ENCODE assay signal across 18 cellular contexts in genomic region chrX:3963980-3964379, GRCh38.
DNase-seq lines count a peak whose midpoint lies in the region; ATAC-seq and TF ChIP-seq lines count a peak whose summit lies in the region.
"Had no signal": no experiment of that assay in that cellular context is flagged by ENCODE, and none has a peak within 500 bp of the region (broad histone marks: within the 10 kb centered on the region; RNA-seq: fewer than 3 reads in every experiment).

No MANE protein-coding gene starts in this region.

- TF ChIP-seq CTCF in esophagus muscularis mucosa (IDR thresholded peaks at IDR 0.05) (no peak), CD14-positive monocyte (IDR thresholded peaks at IDR 0.05) (no peak)

- H3K9ac ChIP-seq in SK-N-MC (ENCODE audit: insufficient read length) (no peak overlapping the region), Karpas-422 (ENCODE audit: low read length) (no peak overlapping the region)

- H3K9me3 Mint-ChIP-seq in CD14-positive monocyte: peaks cover 0 to 3% (median 0%) of the 10 kb centered on the region in 7 donors
- H3K9me3 Mint-ChIP-seq: activated T-helper 2 cell treated with anti-CD3 and anti-CD28 coated beads, Interferon-gamma antibody, Interleukin-2, Interleukin-4, amounts not matched to agents 10 μg/mL and 5 μg/mL and 100 μg/mL, durations not matched to agents 14 hours and 24 hours and 36 hours had no signal

- no peaks in the 10 kb centered on the region for H3K9me3 ChIP-seq in SK-N-MC (ENCODE audit: low read depth, low read length)
- no peaks in the 10 kb centered on the region for H3K9me3 ChIP-seq in Karpas-422 (ENCODE audit: low read length)
- no peaks in the 10 kb centered on the region for H3K9me3 ChIP-seq in esophagus muscularis mucosa
- H3K9me3 ChIP-seq: A549, body of pancreas, upper lobe of right lung had no signal

- intact Hi-C loops in esophagus muscularis mucosa (cut with DNase I): no loop called here
- intact Hi-C loops in CD14-positive monocyte (cut with micrococcal nuclease): no loop called here

- peak; percentile 82 for ATAC-seq in GM18511 (IDR thresholded peaks at IDR 0.05; ENCODE audit: unreplicated experiment)
- ATAC-seq in GM21360 (IDR thresholded peaks at IDR 0.05; ENCODE audit: unreplicated experiment): peak; percentile 90
- peak; percentile 88 for ATAC-seq in HG02852 (IDR thresholded peaks at IDR 0.05; ENCODE audit: unreplicated experiment)
- ATAC-seq: A549, body of pancreas, K562, upper lobe of right lung had no signal

- no peaks in the 10 kb centered on the region for H3K79me2 ChIP-seq in Karpas-422 (ENCODE audit: low read length)

- H3K4me3 ChIP-seq in SK-N-MC: no peak overlapping the region
- no peak overlapping the region for H3K4me3 ChIP-seq in Karpas-422 (ENCODE audit: low read length)
- no peak overlapping the region for H3K4me3 ChIP-seq in esophagus muscularis mucosa
- H3K4me3 ChIP-seq: A549, body of pancreas, K562, upper lobe of right lung had no signal

- no peaks in the 10 kb centered on the region for H3K36me3 Mint-ChIP-seq in CD14-positive monocyte

- H2AFZ ChIP-seq in Karpas-422 (ENCODE audit: low read length): no peak overlapping the region

- H3K36me3 ChIP-seq in SK-N-MC (ENCODE audit: insufficient read depth, low read length) (no peaks in the 10 kb centered on the region), Karpas-422 (ENCODE audit: insufficient read depth, low read length) (no peaks in the 10 kb centered on the region), esophagus muscularis mucosa (no peaks in the 10 kb centered on the region)
- H3K36me3 ChIP-seq: upper lobe of right lung had no signal

- DNase-seq in SK-N-MC (ENCODE audit: low read depth, low spot score) (no peak), Karpas-422 (no peak), SIG-M5 treated with dmso at 0.1 percent for 504 hours (lab: John Stamatoyannopoulos, UW; ENCODE audit: unreplicated experiment) (no peak), esophagus muscularis mucosa (ENCODE audit: extremely low spot score) (no peak), CD14-positive monocyte (ENCODE audit: low spot score) (no peak)
- DNase-seq: activated CD4-positive, alpha-beta T cell treated with anti-CD3 and anti-CD28 coated beads for 48 hours; body of pancreas; endodermal cell; NCI-H2081 treated with DMSO at 0.1 percent for 48 hours; NCI-H510A; posterior cingulate gyrus; upper lobe of right lung had no signal

- H3K27me3 ChIP-seq in Karpas-422 (ENCODE audit: low read length): no peaks in the 10 kb centered on the region
- no peaks in the 10 kb centered on the region for H3K27me3 ChIP-seq in esophagus muscularis mucosa
- H3K27me3 ChIP-seq: body of pancreas, upper lobe of right lung had no signal

- H3K27me3 Mint-ChIP-seq in CD14-positive monocyte (ENCODE audit: low read depth in 3 of 3): peaks cover 2 to 11% (median 8%) of the 10 kb centered on the region in 3 donors

- no peak for TF ChIP-seq EP300 in esophagus muscularis mucosa (IDR thresholded peaks at IDR 0.05)

- no peaks in the 10 kb centered on the region for H3K9me2 ChIP-seq in Karpas-422 (replicated peaks; ENCODE audit: insufficient read depth, low read length)

- H3K4me1 Mint-ChIP-seq in CD14-positive monocyte: peaks cover 5% of the 10 kb centered on the region

- H3K27ac Mint-ChIP-seq in CD14-positive monocyte: no peak overlapping the region
- H3K27ac Mint-ChIP-seq: activated T-helper 2 cell treated with anti-CD3 and anti-CD28 coated beads, Interferon-gamma antibody, Interleukin-2, Interleukin-4, amounts not matched to agents 10 μg/mL and 5 μg/mL and 100 μg/mL, durations not matched to agents 14 hours and 24 hours and 36 hours; endodermal cell had no signal

- H3K27ac ChIP-seq in SK-N-MC (peak overlapping the region; percentile 91), Karpas-422 (ENCODE audit: low read length) (no peak overlapping the region), esophagus muscularis mucosa (replicated peaks in 1 of 4) (no peak overlapping the region)
- H3K27ac ChIP-seq: A549, body of pancreas, upper lobe of right lung had no signal

- WGBS in esophagus muscularis mucosa: 79% methylated on average over 6 of the region's 6 CpGs

- no peaks in the 10 kb centered on the region for H4K20me1 ChIP-seq in Karpas-422 (ENCODE audit: insufficient read depth, low read depth, low read length)

- H3K4me3 Mint-ChIP-seq in CD14-positive monocyte: no peak overlapping the region
- H3K4me3 Mint-ChIP-seq: endodermal cell had no signal

- no peak for TF ChIP-seq POLR2A in esophagus muscularis mucosa (IDR thresholded peaks at IDR 0.05; ENCODE audit: low read depth)

- no peak overlapping the region for H3K4me2 ChIP-seq in Karpas-422 (ENCODE audit: low read depth, low read length, poor library complexity, severe bottlenecking)
- H3K4me2 ChIP-seq: A549 had no signal

- peaks cover 23% of the 10 kb centered on the region for H3K4me1 ChIP-seq in Karpas-422 (ENCODE audit: low read length)
- H3K4me1 ChIP-seq in esophagus muscularis mucosa: peaks cover 0 to 8% (median 0%) of the 10 kb centered on the region in 4 donors
- H3K4me1 ChIP-seq: A549, body of pancreas, upper lobe of right lung had no signal
